Comparison of ENCODE assay signal across 2 cellular contexts in the genomic region with DNA sequence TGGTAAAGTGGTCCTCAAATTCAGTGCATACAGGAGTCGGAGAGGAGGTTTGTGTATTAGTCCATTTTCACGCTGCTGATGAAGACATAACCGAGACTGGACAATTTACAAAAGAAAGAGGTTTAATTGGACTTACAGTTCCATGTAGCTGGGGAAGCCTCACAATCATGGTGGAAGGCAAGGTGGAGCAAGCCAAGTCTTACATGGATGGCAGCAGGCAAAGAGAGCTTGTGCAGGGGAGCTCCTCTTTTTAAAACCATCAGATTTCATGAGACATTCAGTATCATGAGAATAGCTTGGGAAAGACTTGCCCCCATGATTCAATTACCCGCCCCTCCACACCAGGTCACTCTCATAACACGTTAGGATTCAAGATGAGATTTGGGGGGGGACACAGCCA.
A peak's percentile ranks its signal among the peaks of the same experiment; 100 is the strongest.
TF ChIP-seq lines count a peak whose summit lies in the region.

No MANE protein-coding gene starts in this region.

TF ChIP-seq in K562, 482 proteins besides CTCF, POLR2A, EP300 and RAD21:
- peak; percentile 85 for TF ChIP-seq ZNF431 (CRISPR knock-in tag; IDR thresholded peaks at IDR 0.05)

TF ChIP-seq in HepG2, 621 proteins besides CTCF, POLR2A, EP300 and RAD21:
- peak; percentile 97 for TF ChIP-seq ZNF431 (CRISPR knock-in tag; IDR thresholded peaks at IDR 0.05; ENCODE audit: borderline replicate concordance, low read depth)
TF ChIP-seq in HepG2: peak in this region for 1; not testable (repeated sequence) for 620.
